1 cellular context compared by ENCODE assay signal in genomic region chr16:31183432-31184428, GRCh38.
TF ChIP-seq lines count a peak whose summit lies in the region.

No MANE protein-coding gene starts in this region.

TF ChIP-seq in H1, 55 proteins besides CTCF, POLR2A, EP300 and RAD21:
- peak; percentile 48; the same call in 1 of the 2 replicates for TF ChIP-seq POLR2AphosphoS5 (IDR thresholded peaks at IDR 0.05; ENCODE audit: low read depth, low read length)
- TF ChIP-seq SP1 (IDR thresholded peaks at IDR 0.05; ENCODE audit: low read depth, low read length), result peak; percentile 23; the same call in 1 of the 2 replicates
- TF ChIP-seq CEBPB (IDR thresholded peaks at IDR 0.05; ENCODE audit: low read depth, low read length), result no peak
- TF ChIP-seq SIRT6 (IDR thresholded peaks at IDR 0.05; ENCODE audit: low read length), result peak; percentile 22
